In the genomic region with DNA sequence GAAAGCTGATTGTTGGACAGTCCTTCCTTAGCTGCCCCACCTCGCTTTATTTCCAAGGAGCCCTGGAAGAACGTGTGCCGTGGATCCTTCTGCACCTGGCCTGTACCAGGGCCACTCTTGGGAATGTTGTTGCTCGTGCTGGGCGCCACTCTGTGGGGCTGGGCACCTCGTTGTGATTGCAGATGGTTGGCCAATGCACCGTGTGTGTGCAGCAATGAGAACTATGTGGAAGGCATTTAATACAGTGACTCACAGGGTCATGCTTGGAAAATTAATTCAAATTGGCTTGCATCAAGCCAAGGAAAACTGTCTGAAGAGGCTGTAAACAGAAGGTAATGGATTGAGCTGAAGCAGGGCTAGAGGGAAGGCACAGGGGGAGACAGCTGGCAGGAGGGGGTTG, we compare ENCODE assay signal across 16 cellular contexts. TPM values are rescaled to one million over a fixed set of nuclear protein-coding genes. Genes with fewer than 3 reads are reported as not detected.
DNase-seq lines count a peak whose midpoint lies in the region; TF ChIP-seq lines count a peak whose summit lies in the region.
"Had no signal": no experiment of that assay in that cellular context is flagged by ENCODE, and none has a peak within 500 bp of the region (broad histone marks: within the 10 kb centered on the region; RNA-seq: fewer than 3 reads in every experiment).

No MANE protein-coding gene starts in this region.

- H3K79me2 ChIP-seq in H9 (ENCODE audit: insufficient read depth, low read length), result no peaks in the 10 kb centered on the region

- no peak overlapping the region for H4K91ac ChIP-seq in H9 (ENCODE audit: insufficient read length, low read depth, low read length)

- WGBS in H9 (ENCODE audit: extremely low coverage, insufficient read length, low lambda C conversion rate), result no CpG with 5 or more reads among the region's 7 CpGs

- H3K9me3 ChIP-seq in H9 (ENCODE audit: control insufficient read depth, low read depth, low read length), result no peaks in the 10 kb centered on the region
- no peaks in the 10 kb centered on the region for H3K9me3 ChIP-seq in adipocyte (ENCODE audit: control insufficient read depth, low read length)

- no peaks in the 10 kb centered on the region; the same call in none of the 2 replicates for H3K27me3 Mint-ChIP-seq in H9 (ENCODE audit: low read depth)

- H2BK20ac ChIP-seq in H9 (ENCODE audit: low read depth, low read length, poor library complexity, severe bottlenecking), result no peak overlapping the region

- no peaks in the 10 kb centered on the region for H3K23me2 ChIP-seq in H9 (ENCODE audit: insufficient read length, low read depth, low read length, poor library complexity, severe bottlenecking)

- no peaks in the 10 kb centered on the region for H3K36me3 ChIP-seq in adipocyte (ENCODE audit: control insufficient read depth, insufficient read depth, low read length, severe bottlenecking)
- H3K36me3 ChIP-seq: esophagus muscularis mucosa had no signal

- no peak overlapping the region for H3K23ac ChIP-seq in H9 (ENCODE audit: insufficient read length, low read depth, low read length)

- no peak overlapping the region for H3K4ac ChIP-seq in H9 (ENCODE audit: low read depth, low read length)

- no peak overlapping the region for H3K18ac ChIP-seq in H9 (ENCODE audit: insufficient read length, low read depth, low read length)

- TF ChIP-seq POLR2A in erythroblast (IDR thresholded peaks at IDR 0.05; ENCODE audit: low read length), result no peak

- no peak overlapping the region for H2BK120ac ChIP-seq in H9 (ENCODE audit: low read depth, low read length, poor library complexity, severe bottlenecking)

- in situ Hi-C loops in ACHN (cut with HindIII; ENCODE audit: low pct_ligation_motif_present, low pct_unique_long_range_greater_than_20kb, low sequenced_read_pairs), result no loop called here

- 0 out of 7 replicates have a peak overlapping the region, but pooled peaks of 1 of the 3 experiments have one; percentile 59 for H3K27ac Mint-ChIP-seq in H9

- H2AFZ ChIP-seq in H9 (ENCODE audit: low read length), result no peak overlapping the region

- peaks cover 59 to 70% of the 10 kb centered on the region in 2 experiments for H3K9me3 Mint-ChIP-seq in H9

- H3T11ph ChIP-seq in H9 (ENCODE audit: low read length), result no peak overlapping the region

- no peaks in the 10 kb centered on the region; the same call in 1 of the 2 replicates for H3K27me3 ChIP-seq in H9 (ENCODE audit: insufficient read depth, low read length)
- no peaks in the 10 kb centered on the region for H3K27me3 ChIP-seq in adipocyte (replicated peaks; ENCODE audit: control insufficient read depth, insufficient read depth, low read length)
- H3K27me3 ChIP-seq: esophagus muscularis mucosa had no signal

- peak overlapping the region; percentile 13; the same call in 1 of the 2 replicates for H3K14ac ChIP-seq in H9 (ENCODE audit: insufficient read depth, low read length)

- no peak overlapping the region for H2BK12ac ChIP-seq in H9 (ENCODE audit: insufficient read length, low read depth, low read length)

- H2BK15ac ChIP-seq in H9 (ENCODE audit: low read depth, low read length), result no peak overlapping the region

- TF ChIP-seq CTCF in H9 (conservative IDR thresholded peaks at IDR 0.05), result no peak
- no peak for TF ChIP-seq CTCF in fibroblast of the aortic adventitia (IDR thresholded peaks at IDR 0.05; ENCODE audit: insufficient read depth, low read length)

- no peaks in the 10 kb centered on the region for H3K79me1 ChIP-seq in H9 (ENCODE audit: insufficient read depth, low read depth, low read length, poor library complexity, severe bottlenecking)

- H3K4me1 Mint-ChIP-seq in H9, result peaks cover 30 to 31% of the 10 kb centered on the region in 2 experiments

- H2AK5ac ChIP-seq in H9 (ENCODE audit: insufficient read length, low read length), result no peak overlapping the region

- H3K9ac ChIP-seq in H9 (ENCODE audit: extremely low read depth, insufficient read length, low read length), result no peak overlapping the region
- H3K9ac ChIP-seq in adipocyte (ENCODE audit: low read length), result no peak overlapping the region

- peak overlapping the region in 1 of 2 experiments; percentile 44; a peak in 1 of 5 replicates for H3K4me3 Mint-ChIP-seq in H9

- no peak overlapping the region for H4K5ac ChIP-seq in H9 (ENCODE audit: insufficient read length, low read depth, low read length)

- H3K4me1 ChIP-seq in H9 (ENCODE audit: insufficient read depth, low read length) (peaks cover 13% of the 10 kb centered on the region; the same call in 1 of the 2 replicates), adipocyte (ENCODE audit: control insufficient read depth, insufficient read depth, low read length) (no peaks in the 10 kb centered on the region)

- H3K27ac ChIP-seq in H9 (ENCODE audit: insufficient read length, low read depth, low read length), result no peak overlapping the region
- H3K27ac ChIP-seq: esophagus muscularis mucosa had no signal

- no peak overlapping the region for H3K56ac ChIP-seq in H9 (ENCODE audit: insufficient read length, low read depth, low read length)

- no peak overlapping the region for H3K4me2 ChIP-seq in H9 (ENCODE audit: insufficient read depth, insufficient read length, low read length)

- H4K8ac ChIP-seq in H9 (replicated peaks; ENCODE audit: insufficient read length, low read depth, low read length), result no peak overlapping the region

- H3K4me3 ChIP-seq in adipocyte (ENCODE audit: low read length), result no peak overlapping the region
- H3K4me3 ChIP-seq in fibroblast of the aortic adventitia (ENCODE audit: low read depth, low read length), result no peak overlapping the region
- H3K4me3 ChIP-seq: esophagus muscularis mucosa had no signal

- no peak overlapping the region for H2BK5ac ChIP-seq in H9 (ENCODE audit: insufficient read length, low read length)

- H4K20me1 ChIP-seq in H9 (ENCODE audit: control insufficient read depth, insufficient read depth, insufficient read length), result no peaks in the 10 kb centered on the region

- peak; percentile 34 for DNase-seq in ACHN
- no peak for DNase-seq in H9
- DNase-seq in adipocyte (ENCODE audit: low read depth), result peak; percentile 81
- peak; percentile 50 for DNase-seq in fibroblast of the aortic adventitia (ENCODE audit: low read depth)
- no peak for DNase-seq in activated naive CD4-positive, alpha-beta T cell treated with Interleukin-2 at 50 U/mL for 16 hours
- DNase-seq in NCI-H2029 treated with DMSO at 0.1 percent for 48 hours (lab: John Stamatoyannopoulos, UW), result no peak
- no peak for DNase-seq in SW 1271 (lab: John Stamatoyannopoulos, UW)
- no peak for DNase-seq in erythroblast (lab: John Stamatoyannopoulos, UW)
- DNase-seq: activated gamma-delta T cell; DND-41; H7; NCI-H1092; NCI-H510A treated with DMSO at 0.1 percent for 48 hours; SHP77 treated with DMSO at 0.1 percent for 48 hours; stimulated activated CD4-positive, alpha-beta T cell treated with anti-CD3 and anti-CD28 coated beads, Interleukin-1b, Interleukin-23, amount 100 ng/mL, for 48 hours had no signal

- H3K36me3 Mint-ChIP-seq in H9 (ENCODE audit: insufficient read depth in 1 of 3, low read depth in 3 of 3), result peaks cover 3 to 9% (median 6%) of the 10 kb centered on the region in 3 experiments; a peak in 6 of 7 replicates

RNA-seq across cellular contexts. Expression of a gene that starts 37.0 kb away (rescaled TPM):
- total RNA-seq in H9 (2021) (7.2 and 7.3 TPM in 2 replicates), fibroblast of the aortic adventitia (ENCODE audit: low replicate concordance) (46.9 and 71.1 TPM in 2 replicates)

RNA-seq across cellular contexts. Expression of a gene that starts 47.7 kb away (rescaled TPM):
- 366 and 373 TPM in 2 replicates for total RNA-seq in H9 (2021)
- total RNA-seq in fibroblast of the aortic adventitia (ENCODE audit: low replicate concordance), result 8.2 and 13.1 TPM in 2 replicates

Comparison
In these comparisons a context has a peak if more than half of its experiments do, and no peak if none do; other contexts are left out.
1. DNase-seq: peak in ACHN (single experiment), adipocyte (single experiment) and fibroblast of the aortic adventitia (single experiment); none in H9 (single experiment), activated naive CD4-positive, alpha-beta T cell treated with Interleukin-2 at 50 U/mL for 16 hours (single experiment), NCI-H2029 treated with DMSO at 0.1 percent for 48 hours (single experiment), SW 1271 (0 of 2) and erythroblast (0 of 2).
2. RNA of a gene that starts 47.7 kb away (total RNA-seq): 366 to 373 TPM in H9; 8.2 to 13.1 TPM in fibroblast of the aortic adventitia; every median in the first group is over 10 times any median in the second.